ENCODE assay signal across 8 cellular contexts in genomic region chr3:89107461-89108035, GRCh38. TPM values are rescaled to one million over a fixed set of nuclear protein-coding genes. Genes with fewer than 3 reads are reported as not detected.
DNase-seq lines count a peak whose midpoint lies in the region; ATAC-seq and TF ChIP-seq lines count a peak whose summit lies in the region.

Gene EPHA3 (plus strand): TSS chr3:89107621. CDS start chr3:89107749, 128 bp downstream.

- intact Hi-C loops in esophagus muscularis mucosa (cut with DNase I) (no loop called here), mucosa of descending colon (cut with DNase I, micrococcal nuclease) (no loop called here)

- no peaks in the 10 kb centered on the region for H3K9me3 Mint-ChIP-seq in stimulated activated naive CD8-positive, alpha-beta T cell treated with anti-CD3 and anti-CD28 coated beads, Interleukin-15, amount 100 ng/mL, for 72 hours

- TF ChIP-seq EP300 in esophagus muscularis mucosa (IDR thresholded peaks at IDR 0.05) = no peak

- H3K27ac ChIP-seq in esophagus muscularis mucosa (replicated peaks in 1 of 4) = peak within 1 kb of the TSS; percentile 48 to 63 (median 55)

- TF ChIP-seq POLR2A in esophagus muscularis mucosa (IDR thresholded peaks at IDR 0.05; ENCODE audit: low read depth) = no peak

- peak within 1 kb of the TSS; percentile 69 to 77 for H3K4me3 Mint-ChIP-seq in stimulated activated naive CD8-positive, alpha-beta T cell treated with anti-CD3 and anti-CD28 coated beads, Interleukin-15, amount 100 ng/mL, for 72 hours

- 1% methylated on average over 19 of the region's 29 CpGs for WGBS in esophagus muscularis mucosa

- H3K4me1 Mint-ChIP-seq in stimulated activated naive CD8-positive, alpha-beta T cell treated with anti-CD3 and anti-CD28 coated beads, Interleukin-15, amount 100 ng/mL, for 72 hours = peaks cover 13% of the 10 kb centered on the region

- peak within 1 kb of the TSS; percentile 57 to 69 (median 61) for H3K4me3 ChIP-seq in esophagus muscularis mucosa
- no peak within 1 kb of the TSS for H3K4me3 ChIP-seq in mucosa of descending colon

- H3K36me3 ChIP-seq in esophagus muscularis mucosa (no peaks in the 10 kb centered on the region), mucosa of descending colon (ENCODE audit: low read depth) (no peaks in the 10 kb centered on the region)

- no peak for TF ChIP-seq CTCF in esophagus muscularis mucosa (IDR thresholded peaks at IDR 0.05)
- no peak for TF ChIP-seq CTCF in mucosa of descending colon (IDR thresholded peaks at IDR 0.05)

- H3K9me3 ChIP-seq in esophagus muscularis mucosa = no peaks in the 10 kb centered on the region
- no peaks in the 10 kb centered on the region for H3K9me3 ChIP-seq in mucosa of descending colon

- H3K27me3 Mint-ChIP-seq in stimulated activated naive CD8-positive, alpha-beta T cell treated with anti-CD3 and anti-CD28 coated beads, Interleukin-15, amount 100 ng/mL, for 72 hours = peaks cover 23% of the 10 kb centered on the region

- H3K4me1 ChIP-seq in esophagus muscularis mucosa (peaks cover 0 to 19% (median 10%) of the 10 kb centered on the region in 4 donors), mucosa of descending colon (ENCODE audit: low read depth) (no peaks in the 10 kb centered on the region)

- ATAC-seq in HG02870 (IDR thresholded peaks at IDR 0.05; ENCODE audit: unreplicated experiment) (peak; percentile 96), mucosa of descending colon (peak; percentile 87)
- ATAC-seq in stimulated activated naive CD8-positive, alpha-beta T cell treated with anti-CD3 and anti-CD28 coated beads, Interleukin-15, amount 100 ng/mL, for 72 hours = peak; percentile 81

- H3K27me3 ChIP-seq in esophagus muscularis mucosa = peaks cover 0 to 30% (median 0%) of the 10 kb centered on the region in 4 donors

- DNase-seq in NCI-H2171 treated with DMSO at 0.1 percent for 48 hours (lab: John Stamatoyannopoulos, UW) (peak; percentile 30), NCI-H2171 (lab: John Stamatoyannopoulos, UW) (no peak), NCI-H2107 (lab: John Stamatoyannopoulos, UW) (peak; percentile 8), esophagus muscularis mucosa (ENCODE audit: extremely low spot score) (no peak), mucosa of descending colon (peak; percentile 66 to 73 (median 70))
- peak; percentile 61 for DNase-seq in activated CD8-positive, alpha-beta memory T cell treated with anti-CD3 and anti-CD28 coated beads, Interleukin-2, amount 50 U/mL, for 48 hours
- peak; percentile 9 to 19 for DNase-seq in stimulated activated naive CD8-positive, alpha-beta T cell treated with anti-CD3 and anti-CD28 coated beads, Interleukin-15, amount 100 ng/mL, for 72 hours

- no peak within 1 kb of the TSS for H3K27ac Mint-ChIP-seq in stimulated activated naive CD8-positive, alpha-beta T cell treated with anti-CD3 and anti-CD28 coated beads, Interleukin-15, amount 100 ng/mL, for 72 hours

RNA-seq across cellular contexts. Expression of gene EPHA3, which starts in this region (rescaled TPM):
- total RNA-seq in esophagus muscularis mucosa (10 to 100 TPM; 13.1 to 25.8 (median 21.2) TPM), mucosa of descending colon (1 to 10 TPM; 1.0 to 6.6 (median 2.0) TPM)

Comparison
In these comparisons a context has a peak if more than half of its experiments do, and no peak if none do; other contexts are left out.
1. DNase-seq: peak in NCI-H2171 treated with DMSO at 0.1 percent for 48 hours (single experiment), NCI-H2107 (single experiment), activated CD8-positive, alpha-beta memory T cell treated with anti-CD3 and anti-CD28 coated beads, Interleukin-2, amount 50 U/mL, for 48 hours (single experiment), mucosa of descending colon (3 of 3) and stimulated activated naive CD8-positive, alpha-beta T cell treated with anti-CD3 and anti-CD28 coated beads, Interleukin-15, amount 100 ng/mL, for 72 hours (2 of 2); none in NCI-H2171 (single experiment) and esophagus muscularis mucosa (single experiment).
2. Peak in every context shown above with its lines, with median percentiles within 50 percentile points of each other: ATAC-seq.